19 cellular contexts compared by ENCODE assay signal in genomic region chr10:22821501-22821900, GRCh38.
DNase-seq lines count a peak whose midpoint lies in the region; ATAC-seq, FAIRE-seq and TF ChIP-seq lines count a peak whose summit lies in the region.
"Had no signal": no experiment of that assay in that cellular context is flagged by ENCODE, and none has a peak within 500 bp of the region (broad histone marks: within the 10 kb centered on the region; RNA-seq: fewer than 3 reads in every experiment).

No MANE protein-coding gene starts in this region.

- peak overlapping the region; percentile 55 for H3K4me2 ChIP-seq in astrocyte (ENCODE audit: low read length)
- H3K4me2 ChIP-seq in smooth muscle cell = peak overlapping the region; percentile 45

- H2AFZ ChIP-seq in astrocyte (ENCODE audit: low read depth, low read length) = no peak overlapping the region
- H2AFZ ChIP-seq in smooth muscle cell (ENCODE audit: low read depth) = no peak overlapping the region

- H3K9me3 ChIP-seq in astrocyte (ENCODE audit: insufficient read depth, low read depth, low read length) (no peaks in the 10 kb centered on the region), smooth muscle cell (replicated peaks; ENCODE audit: low read depth) (no peaks in the 10 kb centered on the region)
- H3K9me3 ChIP-seq: esophagus squamous epithelium had no signal

- no peaks in the 10 kb centered on the region for H3K27me3 Mint-ChIP-seq in astrocyte (ENCODE audit: low read depth, unreplicated experiment)
- no peaks in the 10 kb centered on the region for H3K27me3 Mint-ChIP-seq in activated T-cell treated with anti-CD3 and anti-CD28 coated beads, Interleukin-2, amount 50 U/mL, for 72 hours (ENCODE audit: low read depth)
- no peaks in the 10 kb centered on the region for H3K27me3 Mint-ChIP-seq in WTC11 (ENCODE audit: low read depth)
- H3K27me3 Mint-ChIP-seq: dendritic cell treated with granulocyte-macrophage colony-stimulating factor and Interleukin-4, amounts not matched to agents 40 ng/mL and 50 ng/mL, for 4 days had no signal

- no peak for TF ChIP-seq CTCF in astrocyte (IDR thresholded peaks at IDR 0.05; ENCODE audit: insufficient read depth, low read depth, low read length)
- no peak for TF ChIP-seq CTCF in fibroblast of the aortic adventitia (IDR thresholded peaks at IDR 0.05; ENCODE audit: insufficient read depth, low read length)
- TF ChIP-seq CTCF in smooth muscle cell (IDR thresholded peaks at IDR 0.05; ENCODE audit: borderline replicate concordance, insufficient read depth, poor library complexity, severe bottlenecking) = no peak
- no peak for TF ChIP-seq CTCF in WTC11 (IDR thresholded peaks at IDR 0.05)

- H3K36me3 Mint-ChIP-seq in astrocyte (ENCODE audit: low read depth, unreplicated experiment) (no peaks in the 10 kb centered on the region), WTC11 (peaks cover 5% of the 10 kb centered on the region)
- H3K36me3 Mint-ChIP-seq in activated T-cell treated with anti-CD3 and anti-CD28 coated beads, Interleukin-2, amount 50 U/mL, for 72 hours (ENCODE audit: insufficient read depth in 2 of 2) = no peaks in the 10 kb centered on the region
- H3K36me3 Mint-ChIP-seq: CD8-positive, alpha-beta T cell had no signal

- CTCF ChIA-PET in WTC11 (lab: Charles Lee) = no interaction called here

- peaks cover 3% of the 10 kb centered on the region for H3K9me3 Mint-ChIP-seq in astrocyte (ENCODE audit: unreplicated experiment)
- H3K9me3 Mint-ChIP-seq in activated T-cell treated with anti-CD3 and anti-CD28 coated beads, Interleukin-2, amount 50 U/mL, for 72 hours = no peaks in the 10 kb centered on the region
- H3K9me3 Mint-ChIP-seq in WTC11 = peaks cover 10% of the 10 kb centered on the region
- H3K9me3 Mint-ChIP-seq: CD8-positive, alpha-beta T cell; dendritic cell treated with granulocyte-macrophage colony-stimulating factor and Interleukin-4, amounts not matched to agents 40 ng/mL and 50 ng/mL, for 4 days had no signal

- DNase-seq in DMS 273 (lab: John Stamatoyannopoulos, UW; ENCODE audit: unreplicated experiment) (peak; percentile 3), DMS 273 treated with DMSO at 0.1 percent for 48 hours (lab: John Stamatoyannopoulos, UW) (no peak), astrocyte (ENCODE audit: low read depth) (peak; percentile 93), fibroblast of the aortic adventitia (ENCODE audit: low read depth) (peak; percentile 54), smooth muscle cell (lab: John Stamatoyannopoulos, UW; ENCODE audit: unreplicated experiment) (no peak), NCI-H526 (lab: John Stamatoyannopoulos, UW) (no peak), WTC11 (ENCODE audit: low spot score) (no peak)
- DNase-seq in activated T-cell treated with anti-CD3 and anti-CD28 coated beads, Interleukin-2, amount 50 U/mL, for 72 hours = no peak
- DNase-seq: CD8-positive, alpha-beta T cell; esophagus squamous epithelium; GOT3; Kasumi-1; left ventricle myocardium superior; NCI-H1436; NK-92 treated with Interleukin-12 subunit alpha and Interleukin-12 subunit beta, amount 100 ng/mL, for 24 hours; stimulated activated naive CD4-positive, alpha-beta T cell treated with Interleukin-2 at 50 U/mL for 16 hours had no signal

- no peaks in the 10 kb centered on the region for H3K79me2 ChIP-seq in astrocyte (ENCODE audit: insufficient read depth, low read length)
- H3K79me2 ChIP-seq in smooth muscle cell (ENCODE audit: low read depth) = no peaks in the 10 kb centered on the region

- H3K27ac ChIP-seq in astrocyte (ENCODE audit: low read depth, low read length) (peak overlapping the region; percentile 34), smooth muscle cell (ENCODE audit: low read depth) (peak overlapping the region; percentile 56)
- H3K27ac ChIP-seq: 22Rv1, esophagus squamous epithelium had no signal

- H3K4me1 Mint-ChIP-seq in astrocyte (ENCODE audit: low read depth, unreplicated experiment) (peaks cover 33% of the 10 kb centered on the region), WTC11 (peaks cover 12% of the 10 kb centered on the region; the same call in 1 of the 2 replicates)
- H3K4me1 Mint-ChIP-seq in activated T-cell treated with anti-CD3 and anti-CD28 coated beads, Interleukin-2, amount 50 U/mL, for 72 hours (ENCODE audit: low read depth) = peaks cover 9% of the 10 kb centered on the region

- H3K36me3 ChIP-seq in astrocyte (ENCODE audit: insufficient read depth, low read length) = no peaks in the 10 kb centered on the region
- H3K36me3 ChIP-seq in smooth muscle cell (ENCODE audit: low read depth) = no peaks in the 10 kb centered on the region
- H3K36me3 ChIP-seq: esophagus squamous epithelium had no signal

- H3K27ac Mint-ChIP-seq in astrocyte (ENCODE audit: unreplicated experiment) (no peak overlapping the region), WTC11 (no peak overlapping the region)
- H3K27ac Mint-ChIP-seq in activated T-cell treated with anti-CD3 and anti-CD28 coated beads, Interleukin-2, amount 50 U/mL, for 72 hours = no peak overlapping the region
- H3K27ac Mint-ChIP-seq: CD8-positive, alpha-beta T cell; dendritic cell treated with granulocyte-macrophage colony-stimulating factor and Interleukin-4, amounts not matched to agents 40 ng/mL and 50 ng/mL, for 4 days; type B pancreatic cell had no signal

- H3K27me3 ChIP-seq in astrocyte (ENCODE audit: insufficient read depth, low read length) (no peaks in the 10 kb centered on the region), smooth muscle cell (ENCODE audit: low read depth) (no peaks in the 10 kb centered on the region)
- H3K27me3 ChIP-seq: esophagus squamous epithelium had no signal

- no peak overlapping the region for H3K4me3 ChIP-seq in astrocyte (ENCODE audit: insufficient read depth, low read depth, low read length)
- no peak overlapping the region for H3K4me3 ChIP-seq in fibroblast of the aortic adventitia (ENCODE audit: low read depth, low read length)
- no peak overlapping the region for H3K4me3 ChIP-seq in smooth muscle cell
- H3K4me3 ChIP-seq: esophagus squamous epithelium had no signal

- no peak overlapping the region for H3K4me3 Mint-ChIP-seq in astrocyte (ENCODE audit: unreplicated experiment)
- no peak overlapping the region for H3K4me3 Mint-ChIP-seq in activated T-cell treated with anti-CD3 and anti-CD28 coated beads, Interleukin-2, amount 50 U/mL, for 72 hours
- H3K4me3 Mint-ChIP-seq in WTC11 = no peak overlapping the region
- H3K4me3 Mint-ChIP-seq: CD8-positive, alpha-beta T cell; dendritic cell treated with granulocyte-macrophage colony-stimulating factor and Interleukin-4, amounts not matched to agents 40 ng/mL and 50 ng/mL, for 4 days; type B pancreatic cell had no signal

- H4K20me1 ChIP-seq in astrocyte (ENCODE audit: insufficient read depth, low read length) (no peaks in the 10 kb centered on the region), smooth muscle cell (ENCODE audit: low read depth) (no peaks in the 10 kb centered on the region)

- H3K4me1 ChIP-seq in astrocyte (ENCODE audit: insufficient read depth, low read length) (peaks cover 45% of the 10 kb centered on the region), smooth muscle cell (ENCODE audit: low read depth) (peaks cover 3% of the 10 kb centered on the region)

- POLR2A ChIA-PET in WTC11 (lab: Charles Lee) = no interaction called here

- no peaks in the 10 kb centered on the region for H3F3A ChIP-seq in smooth muscle cell (ENCODE audit: low read depth)

- 19% methylated on average over 1 of the region's 1 CpG for WGBS in smooth muscle cell (ENCODE audit: low lambda C conversion rate)

- no peak for FAIRE-seq in astrocyte (lab: Jason Lieb, UNC)

- H3K9ac ChIP-seq in astrocyte (ENCODE audit: low read length) = no peak overlapping the region
- no peak overlapping the region for H3K9ac ChIP-seq in smooth muscle cell (ENCODE audit: low read depth)

- no peak for ATAC-seq in activated T-cell treated with anti-CD3 and anti-CD28 coated beads, Interleukin-2, amount 50 U/mL, for 72 hours (replicated peaks in 1 of 2)
- ATAC-seq in WTC11 = no peak
- ATAC-seq: CD8-positive, alpha-beta T cell; left ventricle myocardium superior had no signal

TF ChIP-seq in WTC11, 78 proteins besides CTCF, POLR2A, EP300 and RAD21 (continues in another document):
- TF ChIP-seq NFE2L1 (CRISPR knock-in tag; IDR thresholded peaks at IDR 0.05) (no peak), GABPB1 (CRISPR knock-in tag; IDR thresholded peaks at IDR 0.05) (no peak), FOXP1 (CRISPR knock-in tag; IDR thresholded peaks at IDR 0.05; ENCODE audit: borderline replicate concordance) (no peak), ZNF425 (CRISPR knock-in tag; conservative IDR thresholded peaks at IDR 0.05) (no peak)

Comparison
In these comparisons a context has a peak if more than half of its experiments do, and no peak if none do; other contexts are left out.
1. DNase-seq: peak in DMS 273 (single experiment), astrocyte (single experiment) and fibroblast of the aortic adventitia (single experiment); none in DMS 273 treated with DMSO at 0.1 percent for 48 hours (single experiment), smooth muscle cell (single experiment), NCI-H526 (0 of 2), activated T-cell treated with anti-CD3 and anti-CD28 coated beads, Interleukin-2, amount 50 U/mL, for 72 hours (0 of 2) and WTC11 (single experiment).